16 cellular contexts compared by ENCODE assay signal in the genomic region with DNA sequence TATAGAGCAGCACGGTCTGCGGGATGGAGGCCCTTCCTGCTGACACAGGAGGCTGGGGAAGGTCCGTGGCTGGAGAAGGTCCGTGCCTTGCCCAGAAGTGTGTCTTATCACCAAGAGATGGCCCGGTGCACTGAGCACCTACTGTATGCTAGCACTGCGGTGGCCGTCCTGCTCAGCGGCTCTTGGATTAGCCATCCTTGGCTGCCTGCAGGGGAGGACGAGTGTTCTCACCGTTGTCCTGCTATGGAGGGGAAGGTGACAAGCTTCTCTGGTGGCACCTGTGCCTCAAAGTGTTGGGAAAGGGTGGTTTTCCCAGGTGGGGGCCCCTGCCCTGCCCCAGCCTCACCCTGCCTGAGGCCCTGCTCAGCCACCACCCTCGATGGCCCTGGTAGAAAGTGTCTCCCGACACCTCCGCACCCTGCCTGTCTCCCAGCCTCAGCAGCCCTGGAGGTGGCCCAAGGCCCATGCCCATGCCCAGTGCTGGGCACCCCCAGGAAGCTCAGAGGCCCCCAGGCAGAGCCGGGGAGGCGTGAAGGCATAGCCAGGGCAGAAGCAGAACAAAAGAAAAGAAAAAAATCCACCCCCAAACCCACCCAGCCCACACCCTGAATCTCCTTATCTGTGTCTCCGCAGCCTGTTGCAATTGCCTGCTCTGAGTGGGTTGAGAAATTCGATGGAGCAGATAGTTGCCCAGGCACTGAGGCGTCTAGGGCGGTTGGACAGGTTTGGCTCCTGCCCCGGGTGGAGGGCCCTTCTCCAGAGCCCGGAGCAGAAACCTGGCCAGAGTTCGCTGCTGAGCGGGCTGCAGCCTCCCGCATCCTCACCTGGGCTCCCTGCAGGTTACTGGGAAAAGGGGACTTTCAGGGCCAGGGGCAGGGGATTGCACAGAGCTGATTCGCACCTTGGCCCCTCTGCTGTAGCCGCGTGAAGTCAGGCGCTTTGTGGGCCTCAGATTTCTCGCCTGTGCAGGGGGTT. TPM values are rescaled to one million over a fixed set of nuclear protein-coding genes. Genes with fewer than 3 reads are reported as not detected.
DNase-seq lines count a peak whose midpoint lies in the region; ATAC-seq and TF ChIP-seq lines count a peak whose summit lies in the region.
"Had no signal": no experiment of that assay in that cellular context is flagged by ENCODE, and none has a peak within 500 bp of the region (broad histone marks: within the 10 kb centered on the region; RNA-seq: fewer than 3 reads in every experiment).

No MANE protein-coding gene starts in this region.

- peak; percentile 20 for ATAC-seq in lung (ENCODE audit: insufficient read depth, low FRiP score)
- ATAC-seq: A549, sciatic nerve had no signal

- 44% methylated on average over 23 of the region's 29 CpGs for WGBS in mammary epithelial cell (ENCODE audit: low coverage, missing lambda C conversion rate)
- 63 to 64% methylated on average over 29 of the region's 29 CpGs for WGBS in lung, 2 donors

- in situ Hi-C loops in mammary epithelial cell (cut with MboI; ENCODE audit: low sequenced_read_pairs in 2 of 2), result no loop called here

- H3K27ac ChIP-seq in mammary epithelial cell (ENCODE audit: insufficient read depth, low read depth, low read length), result peak overlapping the region; percentile 41
- H3K27ac ChIP-seq in lung (ENCODE audit: low read depth in 1 of 2, low read length in 1 of 2), result peak overlapping the region in 1 of 2 donors; percentile 79
- H3K27ac ChIP-seq: SJSA1 had no signal

- H3K4me1 ChIP-seq in mammary epithelial cell (ENCODE audit: insufficient read depth, low read length), result peaks cover 78% of the 10 kb centered on the region
- H3K4me1 ChIP-seq in lung (ENCODE audit: control insufficient read depth in 2 of 2, insufficient read depth in 2 of 2, low read length in 2 of 2), result peaks cover 29 to 68% of the 10 kb centered on the region in 2 donors
- H3K4me1 ChIP-seq: SJSA1 had no signal

- H3K9me3 ChIP-seq in mammary epithelial cell (replicated peaks; ENCODE audit: insufficient read depth, low read length) (no peaks in the 10 kb centered on the region), lung (ENCODE audit: control insufficient read depth in 2 of 2, insufficient read depth in 1 of 2, low read length in 1 of 2) (no peaks in the 10 kb centered on the region)
- H3K9me3 ChIP-seq: A549, SJSA1 had no signal

- peak overlapping the region; percentile 79 for H3K4me2 ChIP-seq in mammary epithelial cell (ENCODE audit: insufficient read depth, low read depth, low read length)
- H3K4me2 ChIP-seq: A549 had no signal

- POLR2A ChIA-PET in HEK293T (lab: Yijun Ruan, JAX), result no interaction called here

- H3K4me3 ChIP-seq in mammary epithelial cell (replicated peaks in 1 of 3; ENCODE audit: insufficient read depth in 1 of 3, low read depth in 2 of 3, low read length in 3 of 3), result peak overlapping the region in 2 of 3 experiments; percentile 10 to 15
- H3K4me3 ChIP-seq in lung, result no peak overlapping the region
- H3K4me3 ChIP-seq: A549, SJSA1 had no signal

- H3K27me3 ChIP-seq in mammary epithelial cell (ENCODE audit: insufficient read depth, low read length), result no peaks in the 10 kb centered on the region
- no peaks in the 10 kb centered on the region for H3K27me3 ChIP-seq in lung (ENCODE audit: control insufficient read depth, insufficient read depth)
- H3K27me3 ChIP-seq: SJSA1 had no signal

- no peaks in the 10 kb centered on the region for H4K20me1 ChIP-seq in mammary epithelial cell (ENCODE audit: insufficient read depth, low read length)

- peaks cover 95% of the 10 kb centered on the region for H3K79me2 ChIP-seq in mammary epithelial cell (ENCODE audit: insufficient read depth, low read length)

- intact Hi-C loops in mammary epithelial cell (cut with micrococcal nuclease), result loop anchor here (2.0 kb wide), 1 partner anchor 86 kb away; no protein-coding TSS in a partner anchor

- H3K36me3 ChIP-seq in mammary epithelial cell (ENCODE audit: insufficient read depth, low read length) (no peaks in the 10 kb centered on the region), lung (ENCODE audit: control insufficient read depth in 2 of 2, insufficient read depth in 2 of 2, low read length in 2 of 2) (peaks cover 0 to 2% of the 10 kb centered on the region in 2 donors)
- H3K36me3 ChIP-seq: SJSA1 had no signal

- peak overlapping the region; percentile 27 for H3K9ac ChIP-seq in mammary epithelial cell (ENCODE audit: insufficient read depth, low read length)

- TF ChIP-seq CTCF in mammary epithelial cell (conservative IDR thresholded peaks at IDR 0.05 in 1 of 2, IDR thresholded peaks at IDR 0.05 in 1 of 2; ENCODE audit: extremely low read depth in 1 of 2, insufficient read depth in 1 of 2, low read depth in 1 of 2, low read length in 2 of 2) (no peak), lung (IDR thresholded peaks at IDR 0.05; ENCODE audit: control extremely low read depth, extremely low read depth) (no peak)

- dilution Hi-C loops in mammary epithelial cell (cut with HindIII; ENCODE audit: low sequenced_read_pairs), result loop anchor here (5.0 kb wide), 3 partner anchors 61 to 94 kb away; no protein-coding TSS in a partner anchor

- CTCF ChIA-PET in mammary epithelial cell (lab: Charles Lee; ENCODE audit: low non-redundant PET) (no interaction called here), HEK293T (lab: Yijun Ruan, JAX) (no interaction called here)

- H2AFZ ChIP-seq in mammary epithelial cell (ENCODE audit: low read depth, low read length), result no peak overlapping the region

- BruUV-seq in mammary epithelial cell (replicated peaks; lab: Mats Ljungman, UMichigan), result no TSS peak

- DNase-seq in SIG-M5 treated with dmso at 0.1 percent for 504 hours (lab: John Stamatoyannopoulos, UW; ENCODE audit: unreplicated experiment) (peak; percentile 50), SIG-M5 (lab: John Stamatoyannopoulos, UW) (no peak), mammary epithelial cell (peak; percentile 72), lung (ENCODE audit: low spot score) (peak; percentile 80), NCI-H524 (lab: John Stamatoyannopoulos, UW) (no peak), HEK293T (ENCODE audit: extremely low spot score) (no peak), HK-2 (ENCODE audit: unreplicated experiment) (no peak)
- DNase-seq in activated CD4-positive, alpha-beta T cell treated with anti-CD3 and anti-CD28 coated beads, Interleukin-2, amount 50 U/mL, for 4 hours, result no peak
- DNase-seq: activated CD4-positive, alpha-beta T cell treated with anti-CD3 and anti-CD28 coated beads, Interleukin-2, amount 50 U/mL, for 1 hour; activated naive CD4-positive, alpha-beta T cell; DND-41; head of caudate nucleus; NCI-H345 had no signal

TF ChIP-seq in HEK293T, 16 proteins besides CTCF, POLR2A, EP300 and RAD21:
- TF ChIP-seq PKNOX1 (IDR thresholded peaks at IDR 0.05) (no peak), FOXM1 (IDR thresholded peaks at IDR 0.05; ENCODE audit: borderline replicate concordance) (no peak), TARDBP (IDR thresholded peaks at IDR 0.05) (no peak), FOXA1 (IDR thresholded peaks at IDR 0.05) (no peak), HDGF (IDR thresholded peaks at IDR 0.05; ENCODE audit: borderline replicate concordance) (no peak), CTBP1 (IDR thresholded peaks at IDR 0.05; ENCODE audit: borderline replicate concordance) (no peak), ELF4 (IDR thresholded peaks at IDR 0.05) (no peak), SUZ12 (IDR thresholded peaks at IDR 0.05) (no peak), ARNT (IDR thresholded peaks at IDR 0.05) (no peak)

RNA-seq across cellular contexts. Expression of gene RXRA, which starts 30.5 kb away (rescaled TPM):
- total RNA-seq in mammary epithelial cell (10 to 100 TPM; 31.0 to 39.2 TPM), lung (10 to 100 TPM; 24.2 to 85.2 TPM)
- polyA plus RNA-seq in mammary epithelial cell (25.2 TPM), lung (10 to 100 TPM; 45.5 to 58.9 TPM)
- 28.5 TPM for polyA minus RNA-seq in mammary epithelial cell

Comparison
In these comparisons a context has a peak if more than half of its experiments do, and no peak if none do; other contexts are left out.
1. DNase-seq: peak in SIG-M5 treated with dmso at 0.1 percent for 504 hours (single experiment), mammary epithelial cell (single experiment) and lung (single experiment); none in SIG-M5 (single experiment), NCI-H524 (0 of 2), HEK293T (single experiment), HK-2 (single experiment) and activated CD4-positive, alpha-beta T cell treated with anti-CD3 and anti-CD28 coated beads, Interleukin-2, amount 50 U/mL, for 4 hours (0 of 2).